In genomic region chr11:83508804-83509203, GRCh38 we compare ENCODE assay signal across 14 cellular contexts.
DNase-seq lines count a peak whose midpoint lies in the region; ATAC-seq and TF ChIP-seq lines count a peak whose summit lies in the region.
"Had no signal": no experiment of that assay in that cellular context is flagged by ENCODE, and none has a peak within 500 bp of the region (broad histone marks: within the 10 kb centered on the region; RNA-seq: fewer than 3 reads in every experiment).

No MANE protein-coding gene starts in this region.

- no peak overlapping the region for H2AFZ ChIP-seq in neural cell (ENCODE audit: low read depth, low read length)

- no peak overlapping the region for H3K4me3 ChIP-seq in neural cell (ENCODE audit: low read length)
- H3K4me3 ChIP-seq in ascending aorta: no peak overlapping the region
- H3K4me3 ChIP-seq: colonic mucosa, GM12878 had no signal

- TF ChIP-seq EP300 in neural cell (conservative IDR thresholded peaks at IDR 0.05; ENCODE audit: poor library complexity, severe bottlenecking): no peak

- H3K36me3 ChIP-seq in neural cell (ENCODE audit: insufficient read depth, low read length) (no peaks in the 10 kb centered on the region), ascending aorta (no peaks in the 10 kb centered on the region)
- H3K36me3 ChIP-seq: colonic mucosa had no signal

- no peak for TF ChIP-seq RAD21 in neural cell (conservative IDR thresholded peaks at IDR 0.05)

- H3K27ac ChIP-seq in neural cell (ENCODE audit: low read length) (peak overlapping the region; percentile 78), ascending aorta (no peak overlapping the region)
- H3K27ac ChIP-seq: colonic mucosa had no signal

- peaks cover 5% of the 10 kb centered on the region for H3F3A ChIP-seq in neural cell (ENCODE audit: insufficient read depth, low read length, poor library complexity, severe bottlenecking)

- H3K9me3 ChIP-seq in neural cell (ENCODE audit: low read length) (no peaks in the 10 kb centered on the region), ascending aorta (no peaks in the 10 kb centered on the region)
- H3K9me3 ChIP-seq: colonic mucosa had no signal

- TF ChIP-seq CTCF in neural cell (IDR thresholded peaks at IDR 0.05; ENCODE audit: poor library complexity, severe bottlenecking) (no peak), ascending aorta (IDR thresholded peaks at IDR 0.05) (no peak)

- H3K79me2 ChIP-seq in neural cell (replicated peaks; ENCODE audit: insufficient read depth, low read length): no peaks in the 10 kb centered on the region

- peak; percentile 40 for DNase-seq in NCI-H2171 treated with DMSO at 0.1 percent for 48 hours (lab: John Stamatoyannopoulos, UW)
- DNase-seq in NCI-H2171 (lab: John Stamatoyannopoulos, UW): no peak
- DNase-seq in NCI-H2081 (lab: John Stamatoyannopoulos, UW): peak; percentile 51 to 84
- no peak for DNase-seq in ascending aorta (ENCODE audit: low spot score in 2 of 2)
- DNase-seq in GDM1 (lab: John Stamatoyannopoulos, UW): no peak
- DNase-seq: activated CD4-positive, alpha-beta T cell treated with anti-CD3 and anti-CD28 coated beads for 4 hours; activated naive CD4-positive, alpha-beta T cell; CD4-positive, alpha-beta memory T cell; colonic mucosa; OCI-M1 had no signal

- H3K9ac ChIP-seq in neural cell (ENCODE audit: low read length): no peak overlapping the region

- H3K9me2 ChIP-seq in neural cell (ENCODE audit: insufficient read depth, low read length): no peaks in the 10 kb centered on the region

- ATAC-seq in esophagus mucosa: peak; percentile 48
- ATAC-seq in HG03108 (IDR thresholded peaks at IDR 0.05; ENCODE audit: unreplicated experiment): no peak
- ATAC-seq: GM12878 had no signal

- H3K4me2 ChIP-seq in neural cell (ENCODE audit: low read length): no peak overlapping the region

- H3K27me3 ChIP-seq in neural cell (ENCODE audit: insufficient read depth, low read depth, low read length): no peaks in the 10 kb centered on the region
- H3K27me3 ChIP-seq in ascending aorta: no peaks in the 10 kb centered on the region
- H3K27me3 ChIP-seq: colonic mucosa had no signal

- no peaks in the 10 kb centered on the region for H3K4me1 ChIP-seq in ascending aorta
- H3K4me1 ChIP-seq: colonic mucosa had no signal

- H4K20me1 ChIP-seq in neural cell (ENCODE audit: insufficient read depth): no peaks in the 10 kb centered on the region

- intact Hi-C loops in ascending aorta (cut with DNase I): no loop called here

TF ChIP-seq in neural cell, 6 proteins besides CTCF, POLR2A, EP300 and RAD21:
- TF ChIP-seq, protein P1, sequence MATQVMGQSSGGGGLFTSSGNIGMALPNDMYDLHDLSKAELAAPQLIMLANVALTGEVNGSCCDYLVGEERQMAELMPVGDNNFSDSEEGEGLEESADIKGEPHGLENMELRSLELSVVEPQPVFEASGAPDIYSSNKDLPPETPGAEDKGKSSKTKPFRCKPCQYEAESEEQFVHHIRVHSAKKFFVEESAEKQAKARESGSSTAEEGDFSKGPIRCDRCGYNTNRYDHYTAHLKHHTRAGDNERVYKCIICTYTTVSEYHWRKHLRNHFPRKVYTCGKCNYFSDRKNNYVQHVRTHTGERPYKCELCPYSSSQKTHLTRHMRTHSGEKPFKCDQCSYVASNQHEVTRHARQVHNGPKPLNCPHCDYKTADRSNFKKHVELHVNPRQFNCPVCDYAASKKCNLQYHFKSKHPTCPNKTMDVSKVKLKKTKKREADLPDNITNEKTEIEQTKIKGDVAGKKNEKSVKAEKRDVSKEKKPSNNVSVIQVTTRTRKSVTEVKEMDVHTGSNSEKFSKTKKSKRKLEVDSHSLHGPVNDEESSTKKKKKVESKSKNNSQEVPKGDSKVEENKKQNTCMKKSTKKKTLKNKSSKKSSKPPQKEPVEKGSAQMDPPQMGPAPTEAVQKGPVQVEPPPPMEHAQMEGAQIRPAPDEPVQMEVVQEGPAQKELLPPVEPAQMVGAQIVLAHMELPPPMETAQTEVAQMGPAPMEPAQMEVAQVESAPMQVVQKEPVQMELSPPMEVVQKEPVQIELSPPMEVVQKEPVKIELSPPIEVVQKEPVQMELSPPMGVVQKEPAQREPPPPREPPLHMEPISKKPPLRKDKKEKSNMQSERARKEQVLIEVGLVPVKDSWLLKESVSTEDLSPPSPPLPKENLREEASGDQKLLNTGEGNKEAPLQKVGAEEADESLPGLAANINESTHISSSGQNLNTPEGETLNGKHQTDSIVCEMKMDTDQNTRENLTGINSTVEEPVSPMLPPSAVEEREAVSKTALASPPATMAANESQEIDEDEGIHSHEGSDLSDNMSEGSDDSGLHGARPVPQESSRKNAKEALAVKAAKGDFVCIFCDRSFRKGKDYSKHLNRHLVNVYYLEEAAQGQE (IDR thresholded peaks at IDR 0.05; ENCODE audit: borderline replicate concordance): no peak
- TF ChIP-seq POLR2AphosphoS5 (IDR thresholded peaks at IDR 0.05): no peak
- no peak for TF ChIP-seq TAF1 (IDR thresholded peaks at IDR 0.05; ENCODE audit: low read depth)
- TF ChIP-seq MXI1 (conservative IDR thresholded peaks at IDR 0.05; ENCODE audit: poor library complexity, severe bottlenecking): no peak
- no peak for TF ChIP-seq EZH2 (IDR thresholded peaks at IDR 0.05; ENCODE audit: borderline replicate concordance, insufficient read depth, low read length, poor library complexity, severe bottlenecking)
- TF ChIP-seq SMC3 (conservative IDR thresholded peaks at IDR 0.05; ENCODE audit: poor library complexity): no peak

Comparison
In these comparisons a context has a peak if more than half of its experiments do, and no peak if none do; other contexts are left out.
1. DNase-seq: peak in NCI-H2171 treated with DMSO at 0.1 percent for 48 hours (single experiment) and NCI-H2081 (2 of 2); none in NCI-H2171 (single experiment), ascending aorta (0 of 2) and GDM1 (single experiment).